Comparison of ENCODE assay signal across 8 cellular contexts in the genomic region with DNA sequence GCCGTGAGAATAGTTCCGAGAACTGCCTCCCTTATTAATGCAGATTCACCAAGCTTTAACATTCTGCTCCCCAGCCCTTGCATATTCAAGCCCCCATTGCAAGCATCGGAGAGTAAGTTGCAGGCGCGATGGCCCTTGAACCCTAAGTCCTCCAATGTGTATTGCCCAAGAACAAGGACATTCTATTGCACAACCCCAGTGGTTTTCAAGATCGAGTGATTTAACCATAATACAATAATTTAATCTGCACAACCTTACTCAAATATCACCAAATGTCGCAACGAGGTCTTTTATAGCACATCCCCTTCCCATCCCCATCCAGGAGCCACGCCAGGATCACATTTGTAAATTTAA. TPM values are rescaled to one million over a fixed set of nuclear protein-coding genes. Genes with fewer than 3 reads are reported as not detected.
A peak's percentile ranks its signal among the peaks of the same experiment; 100 is the strongest.
DNase-seq lines count a peak whose midpoint lies in the region; ATAC-seq and TF ChIP-seq lines count a peak whose summit lies in the region.

No MANE protein-coding gene starts in this region.

- H3K4me3 ChIP-seq in WERI-Rb-1 (ENCODE audit: low read depth, low read length): peak overlapping the region; percentile 61
- H3K4me3 ChIP-seq in prostate gland: peak overlapping the region in 1 of 2 donors; percentile 47

- H3K27me3 ChIP-seq in WERI-Rb-1 (ENCODE audit: insufficient read depth, low read depth, severe bottlenecking): no peaks in the 10 kb centered on the region
- H3K27me3 ChIP-seq in prostate gland (replicated peaks; ENCODE audit: insufficient read depth): no peaks in the 10 kb centered on the region

- TF ChIP-seq POLR2A in prostate gland (IDR thresholded peaks at IDR 0.05): no peak

- H3K27ac ChIP-seq in WERI-Rb-1 (no peak overlapping the region), prostate gland (peak overlapping the region; percentile 87 to 94)

- H3K9ac ChIP-seq in ES-I3 (ENCODE audit: low read depth, low read length): peak overlapping the region; percentile 88

- 12% methylated on average over 9 of the region's 9 CpGs for WGBS in prostate gland

- H3K9me3 ChIP-seq in ES-I3 (ENCODE audit: control insufficient read depth, insufficient read depth, low read length) (no peaks in the 10 kb centered on the region), WERI-Rb-1 (ENCODE audit: severe bottlenecking) (no peaks in the 10 kb centered on the region), prostate gland (no peaks in the 10 kb centered on the region)

- DNase-seq in WERI-Rb-1 (no peak), fibroblast of the conjunctiva (ENCODE audit: low read depth) (peak; percentile 52), prostate gland (ENCODE audit: low spot score) (no peak), DMS53 treated with DMSO at 0.1 percent for 48 hours (lab: John Stamatoyannopoulos, UW; ENCODE audit: unreplicated experiment) (no peak), NCI-H226 (no peak), NCI-H2171 (lab: John Stamatoyannopoulos, UW) (no peak)

- TF ChIP-seq CTCF in WERI-Rb-1 (IDR thresholded peaks at IDR 0.05; ENCODE audit: low read depth, low read length) (no peak), prostate gland (IDR thresholded peaks at IDR 0.05) (no peak)

- H3K36me3 ChIP-seq in ES-I3 (ENCODE audit: insufficient read depth, low read length): no peaks in the 10 kb centered on the region
- no peaks in the 10 kb centered on the region for H3K36me3 ChIP-seq in WERI-Rb-1
- H3K36me3 ChIP-seq in prostate gland: no peaks in the 10 kb centered on the region

- H3K4me1 ChIP-seq in ES-I3 (ENCODE audit: insufficient read depth, low read length) (peaks cover 10% of the 10 kb centered on the region; the same call in 1 of the 2 replicates), prostate gland (replicated peaks) (peaks cover 5% of the 10 kb centered on the region)

- ATAC-seq in HG03039 (IDR thresholded peaks at IDR 0.05; ENCODE audit: unreplicated experiment): no peak

- intact Hi-C loops in prostate gland (cut with DNase I): loop anchor here (10.0 kb wide), 1 partner anchor 197 kb away; no protein-coding TSS in a partner anchor

RNA-seq across cellular contexts. Expression of a gene that starts 21.7 kb away (rescaled TPM):
- 10 to 100 TPM; 19.7 to 83.6 TPM for total RNA-seq in prostate gland
